In genomic region chr10:73251683-73252444, GRCh38 we compare ENCODE assay signal across 8 cellular contexts. TPM values are rescaled to one million over a fixed set of nuclear protein-coding genes. Genes with fewer than 3 reads are reported as not detected.
A peak's percentile ranks its signal among the peaks of the same experiment; 100 is the strongest.
DNase-seq lines count a peak whose midpoint lies in the region; ATAC-seq and TF ChIP-seq lines count a peak whose summit lies in the region.

No MANE protein-coding gene starts in this region.

- TSS peak; percentile 71 for BruUV-seq in OCI-LY7 (replicated peaks; lab: Mats Ljungman, UMichigan)

- H4K20me1 ChIP-seq in BLaER1 (no peaks in the 10 kb centered on the region), OCI-LY7 (ENCODE audit: insufficient read depth, low read length) (no peaks in the 10 kb centered on the region)

- intact Hi-C loops in OCI-LY7 (cut with micrococcal nuclease; ENCODE audit: unreplicated experiment) = loop anchor here (2.0 kb wide), 1 partner anchor 161 kb away; no protein-coding TSS in a partner anchor
- intact Hi-C loops in uterus (cut with DNase I; ENCODE audit: low total_unique reads) = no loop called here

- TF ChIP-seq POLR2A in uterus (IDR thresholded peaks at IDR 0.05) = no peak

- H3K27ac ChIP-seq in BLaER1 (peak overlapping the region; percentile 90), OCI-LY7 (ENCODE audit: low read depth, low read length, poor library complexity, severe bottlenecking) (peak overlapping the region; percentile 79), coronary artery (peak overlapping the region; percentile 87 to 96), mesodermal cell (ENCODE audit: low read depth, low read length, severe bottlenecking) (peak overlapping the region; percentile 91), uterus (peak overlapping the region; percentile 77 to 94)

- H3K4me2 ChIP-seq in BLaER1 (peak overlapping the region; percentile 93), OCI-LY7 (ENCODE audit: low read length) (peak overlapping the region; percentile 99)

- H3K9me3 ChIP-seq in BLaER1 (no peaks in the 10 kb centered on the region), OCI-LY7 (ENCODE audit: low read length) (no peaks in the 10 kb centered on the region), mesodermal cell (ENCODE audit: control insufficient read depth, low read length) (no peaks in the 10 kb centered on the region), uterus (no peaks in the 10 kb centered on the region)

- ATAC-seq in GM21528 (IDR thresholded peaks at IDR 0.05; ENCODE audit: low FRiP score, unreplicated experiment) = peak; percentile 33

- DNase-seq in OCI-LY7 (ENCODE audit: low spot score) (peak; percentile 19), coronary artery (ENCODE audit: low spot score) (no peak), uterus (no peak), iPS-NIHi11 (ENCODE audit: low spot score) (no peak)
- no peak for DNase-seq in NK-92 treated with Interleukin-12 subunit alpha and Interleukin-12 subunit beta, amount 100 ng/mL, for 24 hours (lab: John Stamatoyannopoulos, UW)

- H3K4me1 ChIP-seq in BLaER1 = peaks cover 57% of the 10 kb centered on the region
- peaks cover 46% of the 10 kb centered on the region for H3K4me1 ChIP-seq in OCI-LY7 (ENCODE audit: insufficient read depth, low read length, poor library complexity, severe bottlenecking)
- peaks cover 15% of the 10 kb centered on the region for H3K4me1 ChIP-seq in mesodermal cell (ENCODE audit: control insufficient read depth, insufficient read depth, low read length, poor library complexity, severe bottlenecking)
- no peaks in the 10 kb centered on the region for H3K4me1 ChIP-seq in uterus

- H3K27me3 ChIP-seq in BLaER1 = no peaks in the 10 kb centered on the region
- H3K27me3 ChIP-seq in uterus = no peaks in the 10 kb centered on the region

- H3K9me2 ChIP-seq in OCI-LY7 (ENCODE audit: insufficient read depth, low read length) = no peaks in the 10 kb centered on the region

- CTCF ChIA-PET in OCI-LY7 (lab: Charles Lee; ENCODE audit: unreplicated experiment) = interaction anchor here (0.6 kb wide), 1 partner anchor 12 kb away, joined by 3 read pairs; no protein-coding TSS in a partner anchor

- 16 to 24% methylated on average over 19 to 21 of the region's 23 CpGs for WGBS in mesodermal cell (ENCODE audit: insufficient coverage in 2 of 2), 2 experiments

- H3K9ac ChIP-seq in BLaER1 = peak overlapping the region; percentile 94

- peak overlapping the region; percentile 81; the same call in 1 of the 2 replicates for H2AFZ ChIP-seq in OCI-LY7 (ENCODE audit: low read length)

- TF ChIP-seq CTCF in OCI-LY7 (conservative IDR thresholded peaks at IDR 0.05; ENCODE audit: low read length) (no peak), coronary artery (IDR thresholded peaks at IDR 0.05) (no peak), uterus (IDR thresholded peaks at IDR 0.05) (no peak)

- H3K36me3 ChIP-seq in BLaER1 (peaks cover 25% of the 10 kb centered on the region), OCI-LY7 (ENCODE audit: insufficient read depth, low read length) (peaks cover 43% of the 10 kb centered on the region), mesodermal cell (ENCODE audit: control insufficient read depth, insufficient read depth, low read length) (peaks cover 29% of the 10 kb centered on the region), uterus (no peaks in the 10 kb centered on the region)

- POLR2A ChIA-PET in OCI-LY7 (lab: Charles Lee) = interaction anchor here (0.6 to 1.7 kb wide), 5 partner anchors 7 to 1981 kb away, joined by 3 to 6 read pairs (median 3); no protein-coding TSS in a partner anchor

- peaks cover 65% of the 10 kb centered on the region for H3K79me2 ChIP-seq in OCI-LY7 (ENCODE audit: insufficient read depth, low read depth, low read length)

- H3K4me3 ChIP-seq in BLaER1 = peak overlapping the region; percentile 82
- peak overlapping the region; percentile 86 for H3K4me3 ChIP-seq in OCI-LY7 (ENCODE audit: low read depth, low read length, poor library complexity, severe bottlenecking)
- H3K4me3 ChIP-seq in coronary artery = peak overlapping the region; percentile 91
- H3K4me3 ChIP-seq in mesodermal cell (ENCODE audit: extremely low read depth, insufficient read depth, low read length, poor library complexity, severe bottlenecking) = peak overlapping the region; percentile 70
- peak overlapping the region; percentile 85 to 93 for H3K4me3 ChIP-seq in uterus

RNA-seq across cellular contexts. Expression of gene MRPS16, which starts 0.6 kb away (rescaled TPM):
- total RNA-seq in OCI-LY7 (2014; rRNA removed; shearing (Covaris generic)) = 56.6 and 81.6 TPM in 2 replicates
- total RNA-seq in OCI-LY7 (2022) = 132 and 135 TPM in 2 replicates
- 112 TPM for polyA plus RNA-seq in mesodermal cell (2013, experiment 1 of 2)
- polyA plus RNA-seq in mesodermal cell (2013, experiment 2 of 2) = 106 TPM
- total RNA-seq in uterus = 10 to 100 TPM in 3 of 4 donors, 1 to 10 TPM in 1; 6.8 to 67.7 (median 54.0) TPM

RNA-seq across cellular contexts. Expression of gene DNAJC9, which starts 4.8 kb away (rescaled TPM):
- total RNA-seq in OCI-LY7 (2014; rRNA removed; shearing (Covaris generic)) = 83.3 and 94.2 TPM in 2 replicates
- 63.0 and 64.9 TPM in 2 replicates for total RNA-seq in OCI-LY7 (2022)
- polyA plus RNA-seq in mesodermal cell (2013, experiment 1 of 2) = 23.7 TPM
- 26.8 TPM for polyA plus RNA-seq in mesodermal cell (2013, experiment 2 of 2)
- total RNA-seq in uterus = 10 to 100 TPM in 3 of 4 donors, 1 to 10 TPM in 1; 8.2 to 45.3 (median 19.3) TPM
